8 cellular contexts compared by ENCODE assay signal in genomic region chr6:109455502-109456282, GRCh38. TPM values are rescaled to one million over a fixed set of nuclear protein-coding genes. Genes with fewer than 3 reads are reported as not detected.
DNase-seq lines count a peak whose midpoint lies in the region; ATAC-seq, FAIRE-seq and TF ChIP-seq lines count a peak whose summit lies in the region.

A gene with protein sequence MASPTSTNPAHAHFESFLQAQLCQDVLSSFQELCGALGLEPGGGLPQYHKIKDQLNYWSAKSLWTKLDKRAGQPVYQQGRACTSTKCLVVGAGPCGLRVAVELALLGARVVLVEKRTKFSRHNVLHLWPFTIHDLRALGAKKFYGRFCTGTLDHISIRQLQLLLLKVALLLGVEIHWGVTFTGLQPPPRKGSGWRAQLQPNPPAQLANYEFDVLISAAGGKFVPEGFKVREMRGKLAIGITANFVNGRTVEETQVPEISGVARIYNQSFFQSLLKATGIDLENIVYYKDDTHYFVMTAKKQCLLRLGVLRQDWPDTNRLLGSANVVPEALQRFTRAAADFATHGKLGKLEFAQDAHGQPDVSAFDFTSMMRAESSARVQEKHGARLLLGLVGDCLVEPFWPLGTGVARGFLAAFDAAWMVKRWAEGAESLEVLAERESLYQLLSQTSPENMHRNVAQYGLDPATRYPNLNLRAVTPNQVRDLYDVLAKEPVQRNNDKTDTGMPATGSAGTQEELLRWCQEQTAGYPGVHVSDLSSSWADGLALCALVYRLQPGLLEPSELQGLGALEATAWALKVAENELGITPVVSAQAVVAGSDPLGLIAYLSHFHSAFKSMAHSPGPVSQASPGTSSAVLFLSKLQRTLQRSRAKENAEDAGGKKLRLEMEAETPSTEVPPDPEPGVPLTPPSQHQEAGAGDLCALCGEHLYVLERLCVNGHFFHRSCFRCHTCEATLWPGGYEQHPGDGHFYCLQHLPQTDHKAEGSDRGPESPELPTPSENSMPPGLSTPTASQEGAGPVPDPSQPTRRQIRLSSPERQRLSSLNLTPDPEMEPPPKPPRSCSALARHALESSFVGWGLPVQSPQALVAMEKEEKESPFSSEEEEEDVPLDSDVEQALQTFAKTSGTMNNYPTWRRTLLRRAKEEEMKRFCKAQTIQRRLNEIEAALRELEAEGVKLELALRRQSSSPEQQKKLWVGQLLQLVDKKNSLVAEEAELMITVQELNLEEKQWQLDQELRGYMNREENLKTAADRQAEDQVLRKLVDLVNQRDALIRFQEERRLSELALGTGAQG (minus strand): TSS chr6:109455772. CDS start chr6:109454196, 1,576 bp downstream.

- peak within 1 kb of the TSS; percentile 99 for H3K27ac Mint-ChIP-seq in glutamatergic neuron (ENCODE audit: unreplicated experiment)

- peak; percentile 71 for DNase-seq in Daoy (ENCODE audit: low read depth)
- DNase-seq in SJCRH30 = peak; percentile 70 to 71
- DNase-seq in activated naive CD4-positive, alpha-beta T cell treated with anti-CD3 and anti-CD28 coated beads, Interleukin-2, amount 50 U/mL, for 16 hours = peak; percentile 56
- DNase-seq in glutamatergic neuron = peak; percentile 87
- peak; percentile 56 to 83 (median 68) for DNase-seq in pancreas
- DNase-seq in ureter (ENCODE audit: low spot score) = peak; percentile 77

- H3K9me3 Mint-ChIP-seq in glutamatergic neuron (ENCODE audit: unreplicated experiment) = peaks cover 20% of the 10 kb centered on the region

- ATAC-seq in GM21447 (IDR thresholded peaks at IDR 0.05; ENCODE audit: unreplicated experiment) (peak; percentile 43), pancreas (peak; percentile 78 to 84 (median 83))

- H3K9me3 ChIP-seq in HUES64 (ENCODE audit: insufficient read depth, low read depth, low read length) = no peaks in the 10 kb centered on the region
- no peaks in the 10 kb centered on the region for H3K9me3 ChIP-seq in SJCRH30 (replicated peaks)
- H3K9me3 ChIP-seq in pancreas = no peaks in the 10 kb centered on the region

- H3K27ac ChIP-seq in HUES64 (ENCODE audit: low read depth, low read length) = peak within 1 kb of the TSS; percentile 57; the same call in 1 of the 2 replicates
- H3K27ac ChIP-seq in SJCRH30 = peak within 1 kb of the TSS; percentile 77
- H3K27ac ChIP-seq in pancreas = peak within 1 kb of the TSS in 2 of 4 donors; percentile 62 to 68

- peaks cover 3% of the 10 kb centered on the region for H3K36me3 Mint-ChIP-seq in glutamatergic neuron (ENCODE audit: unreplicated experiment)

- peaks cover 26% of the 10 kb centered on the region for H3K4me1 Mint-ChIP-seq in glutamatergic neuron (ENCODE audit: low read depth, unreplicated experiment)

- H3K4me3 ChIP-seq in HUES64 (ENCODE audit: low read length) (peak within 1 kb of the TSS; percentile 86), SJCRH30 (peak within 1 kb of the TSS; percentile 99), pancreas (peak within 1 kb of the TSS; percentile 53 to 78 (median 73))

- WGBS in HUES64 = under 1% methylated on average over 74 of the region's 85 CpGs
- whole genome bisulfite sequencing in pancreas, 2 donors = 1% methylated on average over 46 to 85 of the region's 85 CpGs

- H3K4me3 Mint-ChIP-seq in glutamatergic neuron (ENCODE audit: unreplicated experiment) = peak within 1 kb of the TSS; percentile 94

- H3K27me3 Mint-ChIP-seq in glutamatergic neuron (ENCODE audit: unreplicated experiment) = peaks cover 15% of the 10 kb centered on the region

- peaks cover 26% of the 10 kb centered on the region for H3K36me3 ChIP-seq in HUES64 (ENCODE audit: insufficient read depth, low read length)
- peaks cover 2% of the 10 kb centered on the region; the same call in 1 of the 2 replicates for H3K36me3 ChIP-seq in SJCRH30
- H3K36me3 ChIP-seq in pancreas = no peaks in the 10 kb centered on the region

- H3K4me1 ChIP-seq in HUES64 (ENCODE audit: insufficient read depth, low read length) (peaks cover 24% of the 10 kb centered on the region), SJCRH30 (peaks cover 15% of the 10 kb centered on the region; the same call in 1 of the 2 replicates), pancreas (peaks cover 0 to 3% (median 0%) of the 10 kb centered on the region in 3 donors)

- TF ChIP-seq CTCF in glutamatergic neuron (IDR thresholded peaks at IDR 0.05; ENCODE audit: partially characterized antibody, unreplicated experiment) = peak; percentile 43
- peak in 3 of 4 donors; percentile 11 to 23 (median 21) for TF ChIP-seq CTCF in pancreas (IDR thresholded peaks at IDR 0.05)

- peak within 1 kb of the TSS; percentile 69 for H3K9ac ChIP-seq in HUES64 (ENCODE audit: low read depth, low read length)

- no peak for FAIRE-seq in pancreas (lab: Jason Lieb, UNC)

- H3K27me3 ChIP-seq in HUES64 (ENCODE audit: insufficient read depth, low read length) (no peaks in the 10 kb centered on the region), SJCRH30 (no peaks in the 10 kb centered on the region), pancreas (no peaks in the 10 kb centered on the region)

- intact Hi-C loops in pancreas (cut with DNase I) = no loop called here

RNA-seq across cellular contexts. Expression of the gene that starts here (rescaled TPM):
- total RNA-seq in Daoy (2014; rRNA removed; shearing (Covaris generic)) = 22.6 and 24.2 TPM in 2 replicates
- polyA plus RNA-seq in HUES64 (2013, experiment 1 of 2) = 29.6 TPM
- 32.2 TPM for polyA plus RNA-seq in HUES64 (2013, experiment 2 of 2)
- total RNA-seq in SJCRH30 (2014; rRNA removed; shearing (Covaris generic)) = 23.0 and 27.2 TPM in 2 replicates
- total RNA-seq in glutamatergic neuron (ENCODE audit: unreplicated experiment) = 782 TPM
- 10 to 100 TPM in 1 of 6 donors, 1 to 10 TPM in 5; 3.8 to 22.4 (median 5.2) TPM for total RNA-seq in pancreas
- 10 to 100 TPM; 36.3 to 38.2 TPM for polyA plus RNA-seq in pancreas
- total RNA-seq in ureter = 54.4 TPM

Comparison
In these comparisons a context has a peak if more than half of its experiments do, and no peak if none do; other contexts are left out.
1. RNA of the gene that starts here (total RNA-seq): 782 TPM in glutamatergic neuron (single experiment); 54.4 TPM in ureter (single experiment), 23.0 to 27.2 TPM in SJCRH30, 22.6 to 24.2 TPM in Daoy and 3.8 to 22.4 TPM in pancreas; every median in the first group is over 10 times any median in the second.
2. Peak in every context shown above with its lines, with median percentiles within 50 percentile points of each other: DNase-seq and H3K4me3 ChIP-seq.